1 cellular context compared by ENCODE assay signal in the genomic region with DNA sequence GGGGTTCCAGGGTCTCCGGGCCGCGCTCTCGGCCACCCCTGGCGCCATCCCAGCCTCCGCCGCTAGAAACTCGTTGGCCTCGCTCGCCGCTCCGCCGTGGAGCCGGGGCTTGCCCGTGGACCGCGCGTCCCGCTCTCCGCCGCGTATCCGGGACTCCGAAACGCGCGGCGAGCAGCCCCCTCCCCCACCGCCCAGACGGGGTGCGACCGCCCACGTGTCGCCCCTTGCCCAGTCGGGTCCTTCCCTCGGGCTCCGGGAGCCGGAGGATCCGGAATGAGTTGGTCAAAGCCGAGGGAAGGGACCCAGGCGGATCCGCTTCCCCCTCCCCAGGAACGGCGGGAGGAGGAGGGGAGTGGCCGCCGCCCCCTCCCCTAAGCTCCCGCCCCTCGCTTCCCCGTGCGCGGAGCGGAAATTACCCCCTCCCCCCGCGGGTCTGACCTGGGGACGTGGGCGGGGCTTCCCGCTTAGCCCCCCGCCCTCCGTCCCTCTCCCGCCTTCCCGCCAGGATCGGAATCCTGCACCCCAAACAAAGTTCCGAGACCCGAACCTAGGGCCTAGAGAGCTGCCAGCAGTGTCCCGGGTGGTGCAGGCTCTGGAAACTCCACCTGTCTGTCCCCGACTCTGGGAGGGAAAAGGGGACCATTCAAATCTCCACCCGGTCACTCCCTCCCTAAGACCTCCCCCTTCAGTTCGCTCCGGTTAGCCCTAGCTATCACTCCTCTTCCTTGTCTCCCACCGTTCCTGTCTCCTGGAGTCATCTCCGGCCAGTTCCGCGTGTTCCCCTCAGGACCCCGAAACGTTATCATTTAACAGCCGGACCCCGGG.
TF ChIP-seq lines count a peak whose summit lies in the region.

No MANE protein-coding gene starts in this region.

TF ChIP-seq in WTC11, 78 proteins besides CTCF, POLR2A, EP300 and RAD21 (continued from another document and continues in another):
- TF ChIP-seq, protein P1, sequence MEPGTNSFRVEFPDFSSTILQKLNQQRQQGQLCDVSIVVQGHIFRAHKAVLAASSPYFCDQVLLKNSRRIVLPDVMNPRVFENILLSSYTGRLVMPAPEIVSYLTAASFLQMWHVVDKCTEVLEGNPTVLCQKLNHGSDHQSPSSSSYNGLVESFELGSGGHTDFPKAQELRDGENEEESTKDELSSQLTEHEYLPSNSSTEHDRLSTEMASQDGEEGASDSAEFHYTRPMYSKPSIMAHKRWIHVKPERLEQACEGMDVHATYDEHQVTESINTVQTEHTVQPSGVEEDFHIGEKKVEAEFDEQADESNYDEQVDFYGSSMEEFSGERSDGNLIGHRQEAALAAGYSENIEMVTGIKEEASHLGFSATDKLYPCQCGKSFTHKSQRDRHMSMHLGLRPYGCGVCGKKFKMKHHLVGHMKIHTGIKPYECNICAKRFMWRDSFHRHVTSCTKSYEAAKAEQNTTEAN (CRISPR knock-in tag; IDR thresholded peaks at IDR 0.05), result peak; percentile 79
- no peak; the same call in 1 of the 2 replicates for TF ChIP-seq ZNF232 (CRISPR knock-in tag; IDR thresholded peaks at IDR 0.05)
- TF ChIP-seq, protein P2, sequence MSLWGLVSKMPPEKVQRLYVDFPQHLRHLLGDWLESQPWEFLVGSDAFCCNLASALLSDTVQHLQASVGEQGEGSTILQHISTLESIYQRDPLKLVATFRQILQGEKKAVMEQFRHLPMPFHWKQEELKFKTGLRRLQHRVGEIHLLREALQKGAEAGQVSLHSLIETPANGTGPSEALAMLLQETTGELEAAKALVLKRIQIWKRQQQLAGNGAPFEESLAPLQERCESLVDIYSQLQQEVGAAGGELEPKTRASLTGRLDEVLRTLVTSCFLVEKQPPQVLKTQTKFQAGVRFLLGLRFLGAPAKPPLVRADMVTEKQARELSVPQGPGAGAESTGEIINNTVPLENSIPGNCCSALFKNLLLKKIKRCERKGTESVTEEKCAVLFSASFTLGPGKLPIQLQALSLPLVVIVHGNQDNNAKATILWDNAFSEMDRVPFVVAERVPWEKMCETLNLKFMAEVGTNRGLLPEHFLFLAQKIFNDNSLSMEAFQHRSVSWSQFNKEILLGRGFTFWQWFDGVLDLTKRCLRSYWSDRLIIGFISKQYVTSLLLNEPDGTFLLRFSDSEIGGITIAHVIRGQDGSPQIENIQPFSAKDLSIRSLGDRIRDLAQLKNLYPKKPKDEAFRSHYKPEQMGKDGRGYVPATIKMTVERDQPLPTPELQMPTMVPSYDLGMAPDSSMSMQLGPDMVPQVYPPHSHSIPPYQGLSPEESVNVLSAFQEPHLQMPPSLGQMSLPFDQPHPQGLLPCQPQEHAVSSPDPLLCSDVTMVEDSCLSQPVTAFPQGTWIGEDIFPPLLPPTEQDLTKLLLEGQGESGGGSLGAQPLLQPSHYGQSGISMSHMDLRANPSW (CRISPR knock-in tag; conservative IDR thresholded peaks at IDR 0.05; ENCODE audit: low read depth), result no peak
- no peak for TF ChIP-seq PRRX2 (CRISPR knock-in tag; IDR thresholded peaks at IDR 0.05)
- TF ChIP-seq, protein P3, sequence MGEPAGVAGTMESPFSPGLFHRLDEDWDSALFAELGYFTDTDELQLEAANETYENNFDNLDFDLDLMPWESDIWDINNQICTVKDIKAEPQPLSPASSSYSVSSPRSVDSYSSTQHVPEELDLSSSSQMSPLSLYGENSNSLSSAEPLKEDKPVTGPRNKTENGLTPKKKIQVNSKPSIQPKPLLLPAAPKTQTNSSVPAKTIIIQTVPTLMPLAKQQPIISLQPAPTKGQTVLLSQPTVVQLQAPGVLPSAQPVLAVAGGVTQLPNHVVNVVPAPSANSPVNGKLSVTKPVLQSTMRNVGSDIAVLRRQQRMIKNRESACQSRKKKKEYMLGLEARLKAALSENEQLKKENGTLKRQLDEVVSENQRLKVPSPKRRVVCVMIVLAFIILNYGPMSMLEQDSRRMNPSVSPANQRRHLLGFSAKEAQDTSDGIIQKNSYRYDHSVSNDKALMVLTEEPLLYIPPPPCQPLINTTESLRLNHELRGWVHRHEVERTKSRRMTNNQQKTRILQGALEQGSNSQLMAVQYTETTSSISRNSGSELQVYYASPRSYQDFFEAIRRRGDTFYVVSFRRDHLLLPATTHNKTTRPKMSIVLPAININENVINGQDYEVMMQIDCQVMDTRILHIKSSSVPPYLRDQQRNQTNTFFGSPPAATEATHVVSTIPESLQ (CRISPR knock-in tag; IDR thresholded peaks at IDR 0.05), result no peak
- TF ChIP-seq, protein P4, sequence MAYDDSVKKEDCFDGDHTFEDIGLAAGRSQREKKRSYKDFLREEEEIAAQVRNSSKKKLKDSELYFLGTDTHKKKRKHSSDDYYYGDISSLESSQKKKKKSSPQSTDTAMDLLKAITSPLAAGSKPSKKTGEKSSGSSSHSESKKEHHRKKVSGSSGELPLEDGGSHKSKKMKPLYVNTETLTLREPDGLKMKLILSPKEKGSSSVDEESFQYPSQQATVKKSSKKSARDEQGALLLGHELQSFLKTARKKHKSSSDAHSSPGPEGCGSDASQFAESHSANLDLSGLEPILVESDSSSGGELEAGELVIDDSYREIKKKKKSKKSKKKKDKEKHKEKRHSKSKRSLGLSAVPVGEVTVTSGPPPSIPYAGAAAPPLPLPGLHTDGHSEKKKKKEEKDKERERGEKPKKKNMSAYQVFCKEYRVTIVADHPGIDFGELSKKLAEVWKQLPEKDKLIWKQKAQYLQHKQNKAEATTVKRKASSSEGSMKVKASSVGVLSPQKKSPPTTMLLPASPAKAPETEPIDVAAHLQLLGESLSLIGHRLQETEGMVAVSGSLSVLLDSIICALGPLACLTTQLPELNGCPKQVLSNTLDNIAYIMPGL (CRISPR knock-in tag; IDR thresholded peaks at IDR 0.05), result peak; percentile 81
- TF ChIP-seq MYBL2 (CRISPR knock-in tag; IDR thresholded peaks at IDR 0.05), result no peak
- 0 out of 2 replicates have a peak, but pooled peaks have one; percentile 24 for TF ChIP-seq ZNF219 (CRISPR knock-in tag; IDR thresholded peaks at IDR 0.05; ENCODE audit: borderline replicate concordance)
- TF ChIP-seq, protein P5, sequence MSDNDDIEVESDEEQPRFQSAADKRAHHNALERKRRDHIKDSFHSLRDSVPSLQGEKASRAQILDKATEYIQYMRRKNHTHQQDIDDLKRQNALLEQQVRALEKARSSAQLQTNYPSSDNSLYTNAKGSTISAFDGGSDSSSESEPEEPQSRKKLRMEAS (CRISPR knock-in tag; IDR thresholded peaks at IDR 0.05), result peak; percentile 87
- no peak for TF ChIP-seq ELF4 (CRISPR knock-in tag; IDR thresholded peaks at IDR 0.05; ENCODE audit: low read depth)
- TF ChIP-seq TCF7 (CRISPR knock-in tag; IDR thresholded peaks at IDR 0.05; ENCODE audit: low read depth), result no peak
- TF ChIP-seq, protein P6, sequence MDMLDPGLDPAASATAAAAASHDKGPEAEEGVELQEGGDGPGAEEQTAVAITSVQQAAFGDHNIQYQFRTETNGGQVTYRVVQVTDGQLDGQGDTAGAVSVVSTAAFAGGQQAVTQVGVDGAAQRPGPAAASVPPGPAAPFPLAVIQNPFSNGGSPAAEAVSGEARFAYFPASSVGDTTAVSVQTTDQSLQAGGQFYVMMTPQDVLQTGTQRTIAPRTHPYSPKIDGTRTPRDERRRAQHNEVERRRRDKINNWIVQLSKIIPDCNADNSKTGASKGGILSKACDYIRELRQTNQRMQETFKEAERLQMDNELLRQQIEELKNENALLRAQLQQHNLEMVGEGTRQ (CRISPR knock-in tag; IDR thresholded peaks at IDR 0.05), result peak; percentile 82
- TF ChIP-seq, protein P7, sequence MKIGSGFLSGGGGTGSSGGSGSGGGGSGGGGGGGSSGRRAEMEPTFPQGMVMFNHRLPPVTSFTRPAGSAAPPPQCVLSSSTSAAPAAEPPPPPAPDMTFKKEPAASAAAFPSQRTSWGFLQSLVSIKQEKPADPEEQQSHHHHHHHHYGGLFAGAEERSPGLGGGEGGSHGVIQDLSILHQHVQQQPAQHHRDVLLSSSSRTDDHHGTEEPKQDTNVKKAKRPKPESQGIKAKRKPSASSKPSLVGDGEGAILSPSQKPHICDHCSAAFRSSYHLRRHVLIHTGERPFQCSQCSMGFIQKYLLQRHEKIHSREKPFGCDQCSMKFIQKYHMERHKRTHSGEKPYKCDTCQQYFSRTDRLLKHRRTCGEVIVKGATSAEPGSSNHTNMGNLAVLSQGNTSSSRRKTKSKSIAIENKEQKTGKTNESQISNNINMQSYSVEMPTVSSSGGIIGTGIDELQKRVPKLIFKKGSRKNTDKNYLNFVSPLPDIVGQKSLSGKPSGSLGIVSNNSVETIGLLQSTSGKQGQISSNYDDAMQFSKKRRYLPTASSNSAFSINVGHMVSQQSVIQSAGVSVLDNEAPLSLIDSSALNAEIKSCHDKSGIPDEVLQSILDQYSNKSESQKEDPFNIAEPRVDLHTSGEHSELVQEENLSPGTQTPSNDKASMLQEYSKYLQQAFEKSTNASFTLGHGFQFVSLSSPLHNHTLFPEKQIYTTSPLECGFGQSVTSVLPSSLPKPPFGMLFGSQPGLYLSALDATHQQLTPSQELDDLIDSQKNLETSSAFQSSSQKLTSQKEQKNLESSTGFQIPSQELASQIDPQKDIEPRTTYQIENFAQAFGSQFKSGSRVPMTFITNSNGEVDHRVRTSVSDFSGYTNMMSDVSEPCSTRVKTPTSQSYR (CRISPR knock-in tag; IDR thresholded peaks at IDR 0.05), result peak; percentile 89
- TF ChIP-seq TP53 (CRISPR knock-in tag; IDR thresholded peaks at IDR 0.05), result no peak
- TF ChIP-seq ZNF416 (CRISPR knock-in tag; IDR thresholded peaks at IDR 0.05), result no peak
- TF ChIP-seq GTF2I (CRISPR knock-in tag; conservative IDR thresholded peaks at IDR 0.05), result no peak
- TF ChIP-seq, protein P8, sequence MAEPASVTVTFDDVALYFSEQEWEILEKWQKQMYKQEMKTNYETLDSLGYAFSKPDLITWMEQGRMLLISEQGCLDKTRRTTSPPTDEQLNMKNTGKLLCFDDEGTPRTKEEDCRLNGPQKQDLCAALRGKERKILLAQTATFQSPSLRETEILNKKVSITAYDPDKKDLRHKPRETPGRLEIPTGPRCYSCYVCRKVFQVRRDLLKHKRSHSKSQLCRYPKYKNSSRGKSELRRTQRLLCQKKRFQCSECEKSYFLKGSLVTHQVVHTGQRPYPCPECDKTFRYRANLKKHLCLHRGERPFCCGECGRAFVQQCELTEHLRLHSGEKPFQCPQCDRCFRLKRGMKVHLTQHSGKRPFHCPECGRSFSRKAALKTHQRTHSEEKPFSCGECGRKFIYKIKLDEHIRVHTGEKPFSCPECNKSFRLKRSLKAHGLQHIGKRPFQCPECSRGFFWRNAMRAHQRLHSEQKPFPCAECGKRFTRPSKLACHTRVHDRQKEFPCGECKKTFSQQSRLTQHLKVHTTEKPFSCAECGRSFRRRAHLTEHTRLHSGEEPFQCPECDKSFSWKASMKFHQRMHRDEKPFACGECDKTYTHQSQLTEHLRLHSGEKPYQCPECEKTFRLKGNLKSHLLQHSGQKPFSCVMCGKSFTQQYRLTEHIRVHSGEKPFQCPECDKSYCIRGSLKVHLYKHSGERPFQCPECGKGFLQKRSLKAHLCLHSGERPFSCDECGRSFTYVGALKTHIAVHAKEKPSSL (CRISPR knock-in tag; conservative IDR thresholded peaks at IDR 0.05), result no peak
- TF ChIP-seq, protein P9, sequence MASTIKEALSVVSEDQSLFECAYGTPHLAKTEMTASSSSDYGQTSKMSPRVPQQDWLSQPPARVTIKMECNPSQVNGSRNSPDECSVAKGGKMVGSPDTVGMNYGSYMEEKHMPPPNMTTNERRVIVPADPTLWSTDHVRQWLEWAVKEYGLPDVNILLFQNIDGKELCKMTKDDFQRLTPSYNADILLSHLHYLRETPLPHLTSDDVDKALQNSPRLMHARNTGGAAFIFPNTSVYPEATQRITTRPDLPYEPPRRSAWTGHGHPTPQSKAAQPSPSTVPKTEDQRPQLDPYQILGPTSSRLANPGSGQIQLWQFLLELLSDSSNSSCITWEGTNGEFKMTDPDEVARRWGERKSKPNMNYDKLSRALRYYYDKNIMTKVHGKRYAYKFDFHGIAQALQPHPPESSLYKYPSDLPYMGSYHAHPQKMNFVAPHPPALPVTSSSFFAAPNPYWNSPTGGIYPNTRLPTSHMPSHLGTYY (CRISPR knock-in tag; IDR thresholded peaks at IDR 0.05), result 0 out of 2 replicates have a peak, but pooled peaks have one; percentile 9
- TF ChIP-seq, protein P10, sequence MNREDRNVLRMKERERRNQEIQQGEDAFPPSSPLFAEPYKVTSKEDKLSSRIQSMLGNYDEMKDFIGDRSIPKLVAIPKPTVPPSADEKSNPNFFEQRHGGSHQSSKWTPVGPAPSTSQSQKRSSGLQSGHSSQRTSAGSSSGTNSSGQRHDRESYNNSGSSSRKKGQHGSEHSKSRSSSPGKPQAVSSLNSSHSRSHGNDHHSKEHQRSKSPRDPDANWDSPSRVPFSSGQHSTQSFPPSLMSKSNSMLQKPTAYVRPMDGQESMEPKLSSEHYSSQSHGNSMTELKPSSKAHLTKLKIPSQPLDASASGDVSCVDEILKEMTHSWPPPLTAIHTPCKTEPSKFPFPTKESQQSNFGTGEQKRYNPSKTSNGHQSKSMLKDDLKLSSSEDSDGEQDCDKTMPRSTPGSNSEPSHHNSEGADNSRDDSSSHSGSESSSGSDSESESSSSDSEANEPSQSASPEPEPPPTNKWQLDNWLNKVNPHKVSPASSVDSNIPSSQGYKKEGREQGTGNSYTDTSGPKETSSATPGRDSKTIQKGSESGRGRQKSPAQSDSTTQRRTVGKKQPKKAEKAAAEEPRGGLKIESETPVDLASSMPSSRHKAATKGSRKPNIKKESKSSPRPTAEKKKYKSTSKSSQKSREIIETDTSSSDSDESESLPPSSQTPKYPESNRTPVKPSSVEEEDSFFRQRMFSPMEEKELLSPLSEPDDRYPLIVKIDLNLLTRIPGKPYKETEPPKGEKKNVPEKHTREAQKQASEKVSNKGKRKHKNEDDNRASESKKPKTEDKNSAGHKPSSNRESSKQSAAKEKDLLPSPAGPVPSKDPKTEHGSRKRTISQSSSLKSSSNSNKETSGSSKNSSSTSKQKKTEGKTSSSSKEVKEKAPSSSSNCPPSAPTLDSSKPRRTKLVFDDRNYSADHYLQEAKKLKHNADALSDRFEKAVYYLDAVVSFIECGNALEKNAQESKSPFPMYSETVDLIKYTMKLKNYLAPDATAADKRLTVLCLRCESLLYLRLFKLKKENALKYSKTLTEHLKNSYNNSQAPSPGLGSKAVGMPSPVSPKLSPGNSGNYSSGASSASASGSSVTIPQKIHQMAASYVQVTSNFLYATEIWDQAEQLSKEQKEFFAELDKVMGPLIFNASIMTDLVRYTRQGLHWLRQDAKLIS (CRISPR knock-in tag; IDR thresholded peaks at IDR 0.05; ENCODE audit: borderline replicate concordance), result no peak
- TF ChIP-seq OVOL2 (CRISPR knock-in tag; IDR thresholded peaks at IDR 0.05; ENCODE audit: borderline replicate concordance), result no peak
- no peak; the same call in 1 of the 2 replicates for TF ChIP-seq NFYB (CRISPR knock-in tag; conservative IDR thresholded peaks at IDR 0.05; ENCODE audit: low read depth)
- no peak for TF ChIP-seq CREB1 (CRISPR knock-in tag; IDR thresholded peaks at IDR 0.05)
- no peak; the same call in 1 of the 2 replicates for TF ChIP-seq JUN (CRISPR knock-in tag; IDR thresholded peaks at IDR 0.05)
- no peak for TF ChIP-seq ZNF138 (CRISPR knock-in tag; conservative IDR thresholded peaks at IDR 0.05)
- TF ChIP-seq FOXP1 (CRISPR knock-in tag; IDR thresholded peaks at IDR 0.05; ENCODE audit: borderline replicate concordance), result peak; percentile 23; the same call in 1 of the 2 replicates
- TF ChIP-seq CREM (CRISPR knock-in tag; IDR thresholded peaks at IDR 0.05), result no peak; the same call in 1 of the 2 replicates
- TF ChIP-seq, protein P11, sequence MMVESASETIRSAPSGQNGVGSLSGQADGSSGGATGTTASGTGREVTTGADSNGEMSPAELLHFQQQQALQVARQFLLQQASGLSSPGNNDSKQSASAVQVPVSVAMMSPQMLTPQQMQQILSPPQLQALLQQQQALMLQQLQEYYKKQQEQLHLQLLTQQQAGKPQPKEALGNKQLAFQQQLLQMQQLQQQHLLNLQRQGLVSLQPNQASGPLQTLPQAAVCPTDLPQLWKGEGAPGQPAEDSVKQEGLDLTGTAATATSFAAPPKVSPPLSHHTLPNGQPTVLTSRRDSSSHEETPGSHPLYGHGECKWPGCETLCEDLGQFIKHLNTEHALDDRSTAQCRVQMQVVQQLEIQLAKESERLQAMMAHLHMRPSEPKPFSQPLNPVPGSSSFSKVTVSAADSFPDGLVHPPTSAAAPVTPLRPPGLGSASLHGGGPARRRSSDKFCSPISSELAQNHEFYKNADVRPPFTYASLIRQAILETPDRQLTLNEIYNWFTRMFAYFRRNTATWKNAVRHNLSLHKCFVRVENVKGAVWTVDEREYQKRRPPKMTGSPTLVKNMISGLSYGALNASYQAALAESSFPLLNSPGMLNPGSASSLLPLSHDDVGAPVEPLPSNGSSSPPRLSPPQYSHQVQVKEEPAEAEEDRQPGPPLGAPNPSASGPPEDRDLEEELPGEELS (CRISPR knock-in tag; IDR thresholded peaks at IDR 0.05), result peak; percentile 35; the same call in 1 of the 2 replicates
